10 cellular contexts compared by ENCODE assay signal in the genomic region with DNA sequence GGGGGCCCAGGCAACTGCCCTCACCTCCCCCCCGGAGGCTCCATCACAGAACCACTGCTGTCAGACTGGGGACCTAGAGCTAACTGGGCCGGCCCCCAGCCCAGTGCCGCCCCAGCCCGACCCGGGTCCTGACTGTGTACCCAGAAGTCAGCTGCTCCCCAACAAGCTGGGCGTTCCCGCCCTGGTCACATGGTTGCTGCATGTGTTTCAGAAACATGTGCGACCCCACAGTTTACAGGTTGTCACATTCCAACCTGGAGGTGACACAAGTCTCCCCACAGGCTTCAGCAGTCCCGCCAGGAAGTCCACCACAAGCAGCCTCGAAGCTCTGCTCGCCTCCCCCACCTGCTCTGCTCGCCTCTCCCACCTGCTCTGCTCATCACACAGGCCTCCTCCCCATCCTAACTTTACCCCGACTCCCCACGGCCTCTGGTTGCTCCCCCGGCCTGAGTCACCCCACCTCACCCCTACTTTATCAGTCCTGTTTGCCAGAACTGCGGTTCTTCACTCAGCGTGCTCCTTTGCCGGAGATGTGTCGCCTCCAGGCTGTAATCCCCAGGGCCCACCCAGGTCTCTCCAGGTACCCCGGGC. TPM values are rescaled to one million over a fixed set of nuclear protein-coding genes. Genes with fewer than 3 reads are reported as not detected.
DNase-seq lines count a peak whose midpoint lies in the region; ATAC-seq and TF ChIP-seq lines count a peak whose summit lies in the region.
"Had no signal": no experiment of that assay in that cellular context is flagged by ENCODE, and none has a peak within 500 bp of the region (broad histone marks: within the 10 kb centered on the region; RNA-seq: fewer than 3 reads in every experiment).

No MANE protein-coding gene starts in this region.

- intact Hi-C loops in PC-3 (cut with micrococcal nuclease), result no loop called here

- peak overlapping the region; percentile 89 for H3K4me2 ChIP-seq in SK-N-SH
- H3K4me2 ChIP-seq in PC-3 (ENCODE audit: low read length), result peak overlapping the region; percentile 84

- H2AFZ ChIP-seq in SK-N-SH (ENCODE audit: low read depth), result no peak overlapping the region
- H2AFZ ChIP-seq in PC-3 (ENCODE audit: low read length), result no peak overlapping the region

- TF ChIP-seq CTCF in SK-N-SH (IDR thresholded peaks at IDR 0.05), result no peak
- TF ChIP-seq CTCF in PC-3 (conservative IDR thresholded peaks at IDR 0.05; ENCODE audit: low read depth, low read length), result no peak
- TF ChIP-seq CTCF in epithelial cell of esophagus (IDR thresholded peaks at IDR 0.05; ENCODE audit: insufficient read depth, low read depth, low read length, missing control alignments), result no peak
- no peak for TF ChIP-seq CTCF in upper lobe of left lung (IDR thresholded peaks at IDR 0.05)

- no peak for ATAC-seq in SK-N-SH treated with all-trans-retinoic acid at 6 μM for 48 hours
- ATAC-seq in PC-3, result no peak
- ATAC-seq in GM19035 (IDR thresholded peaks at IDR 0.05; ENCODE audit: unreplicated experiment), result no peak
- ATAC-seq in upper lobe of left lung (ENCODE audit: low FRiP score in 2 of 2), result no peak

- TF ChIP-seq RAD21 in SK-N-SH (IDR thresholded peaks at IDR 0.05; ENCODE audit: low read length), result no peak

- BruUV-seq in PC-3 (replicated peaks; lab: Mats Ljungman, UMichigan), result no TSS peak

- 88% methylated on average over 19 of the region's 20 CpGs for WGBS in SK-N-SH (ENCODE audit: low lambda C conversion rate)
- WGBS in upper lobe of left lung, 2 donors, result 88 to 89% methylated on average over 13 to 20 of the region's 20 CpGs

- DNase-seq in SK-N-SH, result no peak
- no peak for DNase-seq in PC-3
- DNase-seq in epithelial cell of esophagus (ENCODE audit: low read depth), result no peak
- no peak for DNase-seq in skeletal muscle cell (ENCODE audit: low read depth)
- DNase-seq in upper lobe of left lung, result no peak
- DNase-seq in cerebellar cortex (ENCODE audit: low spot score), result no peak

- TF ChIP-seq POLR2A in upper lobe of left lung (IDR thresholded peaks at IDR 0.05), result no peak

- H3F3A ChIP-seq in SK-N-SH (replicated peaks; ENCODE audit: insufficient read depth) (peaks cover 12% of the 10 kb centered on the region), PC-3 (ENCODE audit: low read length, unreplicated experiment) (no peaks in the 10 kb centered on the region)

- no peaks in the 10 kb centered on the region for H3K9me3 ChIP-seq in SK-N-SH
- no peaks in the 10 kb centered on the region for H3K9me3 ChIP-seq in PC-3 (ENCODE audit: low read length)
- no peaks in the 10 kb centered on the region for H3K9me3 ChIP-seq in upper lobe of left lung

- peaks cover 2 to 46% of the 10 kb centered on the region in 2 experiments for H3K36me3 ChIP-seq in SK-N-SH (replicated peaks in 1 of 2; ENCODE audit: control insufficient read depth in 1 of 2, insufficient read depth in 2 of 2, low read length in 1 of 2)
- no peaks in the 10 kb centered on the region for H3K36me3 ChIP-seq in PC-3 (ENCODE audit: low read depth, low read length)
- H3K36me3 ChIP-seq in upper lobe of left lung, result peaks cover 11 to 63% (median 48%) of the 10 kb centered on the region in 4 donors

- POLR2A ChIA-PET in SK-N-SH (lab: Yijun Ruan, JAX), result no interaction called here
- POLR2A ChIA-PET in PC-3 (lab: Charles Lee; ENCODE audit: unreplicated experiment), result no interaction called here

- H3K79me2 ChIP-seq in SK-N-SH (ENCODE audit: insufficient read depth) (no peaks in the 10 kb centered on the region; the same call in 1 of the 2 replicates), PC-3 (ENCODE audit: low read length) (no peaks in the 10 kb centered on the region)

- TF ChIP-seq EP300 in SK-N-SH (IDR thresholded peaks at IDR 0.05; ENCODE audit: borderline replicate concordance in 1 of 2, low read depth in 1 of 2, low read length in 1 of 2), result no peak
- TF ChIP-seq EP300 in upper lobe of left lung (IDR thresholded peaks at IDR 0.05), result no peak

- H3K9ac ChIP-seq in SK-N-SH, result no peak overlapping the region
- H3K9ac ChIP-seq in PC-3 (ENCODE audit: low read length), result 0 out of 2 replicates have a peak overlapping the region, but pooled peaks have one; percentile 17

- H3K4me3 ChIP-seq in SK-N-SH (ENCODE audit: low read depth in 2 of 2, low read length in 1 of 2) (peak overlapping the region; percentile 50 to 60), PC-3 (ENCODE audit: low read length) (peak overlapping the region; percentile 58), epithelial cell of esophagus (ENCODE audit: low read length) (peak overlapping the region; percentile 40), skeletal muscle cell (ENCODE audit: low read depth, low read length) (peak overlapping the region; percentile 41), upper lobe of left lung (peak overlapping the region in 2 of 4 donors; percentile 54 to 60)

- H3K27ac ChIP-seq in SK-N-SH (ENCODE audit: low read depth in 2 of 2, low read length in 1 of 2) (no peak overlapping the region), PC-3 (ENCODE audit: low read length) (no peak overlapping the region), upper lobe of left lung (no peak overlapping the region)
- H3K27ac ChIP-seq: 22Rv1, HL-60 had no signal

- H3K9me2 ChIP-seq in SK-N-SH (no peaks in the 10 kb centered on the region), PC-3 (replicated peaks; ENCODE audit: low read length) (no peaks in the 10 kb centered on the region)

- CTCF ChIA-PET in SK-N-SH (lab: Yijun Ruan, JAX) (interaction anchor here (0.6 to 1.3 kb wide), 3 partner anchors 14 to 262 kb away, joined by 3 read pairs; no protein-coding TSS in a partner anchor), PC-3 (lab: Charles Lee) (interaction anchor here (1.3 kb wide), 1 partner anchor 8 kb away, joined by 3 read pairs; no protein-coding TSS in a partner anchor)

- H3K27me3 ChIP-seq in SK-N-SH (ENCODE audit: insufficient read depth) (no peaks in the 10 kb centered on the region), PC-3 (ENCODE audit: low read length) (no peaks in the 10 kb centered on the region), upper lobe of left lung (no peaks in the 10 kb centered on the region)

- H3K4me1 ChIP-seq in SK-N-SH (ENCODE audit: control insufficient read depth in 1 of 2, insufficient read depth in 2 of 2, low read depth in 1 of 2, low read length in 1 of 2), result peaks cover 8 to 22% of the 10 kb centered on the region in 2 experiments; a peak in 2 of 4 replicates
- H3K4me1 ChIP-seq in PC-3 (ENCODE audit: insufficient read depth, low read length), result peaks cover 5% of the 10 kb centered on the region; the same call in 1 of the 2 replicates
- peaks cover 11 to 23% (median 18%) of the 10 kb centered on the region in 4 donors for H3K4me1 ChIP-seq in upper lobe of left lung

- H4K20me1 ChIP-seq in SK-N-SH (ENCODE audit: insufficient read depth), result no peaks in the 10 kb centered on the region
- no peaks in the 10 kb centered on the region for H4K20me1 ChIP-seq in PC-3 (ENCODE audit: low read length)

TF ChIP-seq in SK-N-SH, 30 proteins besides CTCF, POLR2A, EP300 and RAD21:
- TF ChIP-seq RXRA (IDR thresholded peaks at IDR 0.05; ENCODE audit: borderline replicate concordance, low read depth) (no peak), ELF1 (IDR thresholded peaks at IDR 0.05) (no peak)

TF ChIP-seq in SK-N-SH treated with all-trans-retinoic acid at 6 μM for 48 hours, 23 proteins besides CTCF, POLR2A, EP300 and RAD21 (continues in another document):
- TF ChIP-seq PATZ1 (CRISPR knock-in tag; IDR thresholded peaks at IDR 0.05; ENCODE audit: borderline replicate concordance), result no peak
- TF ChIP-seq ZFP30 (CRISPR knock-in tag; IDR thresholded peaks at IDR 0.05), result no peak

RNA-seq across cellular contexts. Expression of gene MRPL28, which starts 1.0 kb away (rescaled TPM):
- 266 and 320 TPM in 2 replicates for polyA plus RNA-seq in SK-N-SH (2012; rRNA removed)
- 181 and 235 TPM in 2 replicates for polyA plus RNA-seq in SK-N-SH (2012; cell fraction: cytosol; rRNA removed)
- polyA plus RNA-seq in SK-N-SH (2012; cell fraction: nucleus; rRNA removed), result 203 and 269 TPM in 2 replicates
- 154 and 206 TPM in 2 replicates for total RNA-seq in PC-3 (2014; rRNA removed)
- total RNA-seq in upper lobe of left lung, result 10 to 100 TPM; 48.8 to 83.9 (median 58.4) TPM

RNA-seq across cellular contexts. Expression of gene PGAP6, which starts 12.4 kb away (rescaled TPM):
- 133 and 166 TPM in 2 replicates for polyA plus RNA-seq in SK-N-SH (2012; rRNA removed)
- polyA plus RNA-seq in SK-N-SH (2012; cell fraction: cytosol; rRNA removed), result 36.0 and 79.9 TPM in 2 replicates
- polyA plus RNA-seq in SK-N-SH (2012; cell fraction: nucleus; rRNA removed), result 268 and 315 TPM in 2 replicates
- 40.8 and 56.5 TPM in 2 replicates for total RNA-seq in PC-3 (2014; rRNA removed)
- 100 to 1,000 TPM in 3 of 6 donors, 10 to 100 TPM in 3; 27.9 to 150 (median 96.4) TPM for total RNA-seq in upper lobe of left lung

RNA-seq across cellular contexts. Expression of gene AXIN1, which starts 16.8 kb away (rescaled TPM):
- 12.5 and 19.9 TPM in 2 replicates for polyA plus RNA-seq in SK-N-SH (2012; rRNA removed)
- polyA plus RNA-seq in SK-N-SH (2012; cell fraction: cytosol; rRNA removed), result 14.9 and 21.4 TPM in 2 replicates
- polyA plus RNA-seq in SK-N-SH (2012; cell fraction: nucleus; rRNA removed), result 26.8 and 32.0 TPM in 2 replicates
- 26.9 and 50.8 TPM in 2 replicates for total RNA-seq in PC-3 (2014; rRNA removed)
- total RNA-seq in upper lobe of left lung, result 10 to 100 TPM; 26.8 to 45.9 (median 31.9) TPM

RNA-seq across cellular contexts. Expression of gene NME4, which starts 27.6 kb away (rescaled TPM):
- polyA plus RNA-seq in SK-N-SH (2012; rRNA removed), result 417 and 509 TPM in 2 replicates
- 206 and 304 TPM in 2 replicates for polyA plus RNA-seq in SK-N-SH (2012; cell fraction: cytosol; rRNA removed)
- 278 and 300 TPM in 2 replicates for polyA plus RNA-seq in SK-N-SH (2012; cell fraction: nucleus; rRNA removed)
- total RNA-seq in PC-3 (2014; rRNA removed) (182 and 207 TPM in 2 replicates), upper lobe of left lung (10 to 100 TPM; 22.1 to 57.6 (median 41.8) TPM)

RNA-seq across cellular contexts. Expression of gene DECR2, which starts 32.3 kb away (rescaled TPM):
- 53.0 and 56.6 TPM in 2 replicates for polyA plus RNA-seq in SK-N-SH (2012; rRNA removed)
- polyA plus RNA-seq in SK-N-SH (2012; cell fraction: cytosol; rRNA removed), result 14.3 and 25.0 TPM in 2 replicates
- polyA plus RNA-seq in SK-N-SH (2012; cell fraction: nucleus; rRNA removed), result 214 and 256 TPM in 2 replicates
- 19.8 and 22.3 TPM in 2 replicates for total RNA-seq in PC-3 (2014; rRNA removed)
- total RNA-seq in upper lobe of left lung, result 10 to 100 TPM in 5 of 6 donors, 1 to 10 TPM in 1; 8.6 to 22.4 (median 14.6) TPM
